14 cellular contexts compared by ENCODE assay signal in genomic region chr3:72597756-72598195, GRCh38.
DNase-seq lines count a peak whose midpoint lies in the region; ATAC-seq and TF ChIP-seq lines count a peak whose summit lies in the region.
"Had no signal": no experiment of that assay in that cellular context is flagged by ENCODE, and none has a peak within 500 bp of the region (broad histone marks: within the 10 kb centered on the region; RNA-seq: fewer than 3 reads in every experiment).

No MANE protein-coding gene starts in this region.

- H2BK120ac ChIP-seq in mesenchymal stem cell (ENCODE audit: low read depth, low read length), result no peak overlapping the region

- H2BK15ac ChIP-seq in mesenchymal stem cell (ENCODE audit: low read depth, poor library complexity, severe bottlenecking), result no peak overlapping the region

- intact Hi-C loops in Caco-2 (cut with micrococcal nuclease; ENCODE audit: unreplicated experiment), result no loop called here

- H3K36me3 Mint-ChIP-seq in Caco-2 (ENCODE audit: insufficient read depth, unreplicated experiment), result no peaks in the 10 kb centered on the region
- H3K36me3 Mint-ChIP-seq: activated naive CD4-positive, alpha-beta T cell treated with anti-CD3 and anti-CD28 coated beads, Interleukin-2, amount 50 U/mL, for 24 hours had no signal

- H3K9me3 ChIP-seq in WERI-Rb-1 (ENCODE audit: severe bottlenecking), result no peaks in the 10 kb centered on the region
- H3K9me3 ChIP-seq in mesenchymal stem cell (ENCODE audit: control insufficient read depth, low read length), result peaks cover 4% of the 10 kb centered on the region
- no peaks in the 10 kb centered on the region for H3K9me3 ChIP-seq in gastroesophageal sphincter
- H3K9me3 ChIP-seq in Caco-2, result no peaks in the 10 kb centered on the region
- H3K9me3 ChIP-seq: MG63 had no signal

- no peak overlapping the region for H3K18ac ChIP-seq in mesenchymal stem cell (ENCODE audit: low read depth in 1 of 2, low read length in 2 of 2)

- no peak overlapping the region for H2BK5ac ChIP-seq in mesenchymal stem cell (ENCODE audit: low read depth, low read length, poor library complexity, severe bottlenecking)

- H3K14ac ChIP-seq in mesenchymal stem cell (ENCODE audit: low read length in 2 of 2), result no peak overlapping the region

- H3K4ac ChIP-seq in mesenchymal stem cell (ENCODE audit: low read depth in 1 of 2, low read length in 2 of 2), result no peak overlapping the region

- no peak overlapping the region for H3K4me3 Mint-ChIP-seq in Caco-2 (ENCODE audit: unreplicated experiment)
- H3K4me3 Mint-ChIP-seq: activated CD4-positive, alpha-beta T cell treated with anti-CD3 and anti-CD28 coated beads, Interleukin-2, amount 10 ng/mL, durations not matched to agents 7 days and 5 days; activated naive CD4-positive, alpha-beta T cell treated with anti-CD3 and anti-CD28 coated beads, Interleukin-2, amount 50 U/mL, for 24 hours; stimulated activated naive B cell treated with anti-CD40 and anti-IgM and Interleukin-4, amounts not matched to agents 10 μg/mL and 1 μg/mL and 100 μg/mL, for 72 hours had no signal

- H4K91ac ChIP-seq in mesenchymal stem cell (ENCODE audit: low read length), result no peak overlapping the region

- peak overlapping the region; percentile 83 for H3K27ac ChIP-seq in WERI-Rb-1
- no peak overlapping the region for H3K27ac ChIP-seq in mesenchymal stem cell (ENCODE audit: low read length, poor library complexity, severe bottlenecking)
- H3K27ac ChIP-seq in gastroesophageal sphincter, result no peak overlapping the region

- H2AK5ac ChIP-seq in mesenchymal stem cell (ENCODE audit: low read length, severe bottlenecking), result no peak overlapping the region

- TF ChIP-seq POLR2A in gastroesophageal sphincter (IDR thresholded peaks at IDR 0.05), result no peak

- H3K4me1 ChIP-seq in mesenchymal stem cell (ENCODE audit: control insufficient read depth, insufficient read depth, low read depth, low read length) (peaks cover 4% of the 10 kb centered on the region), gastroesophageal sphincter (no peaks in the 10 kb centered on the region), Caco-2 (peaks cover 6% of the 10 kb centered on the region; the same call in 1 of the 2 replicates)

- H3K27ac Mint-ChIP-seq in Caco-2 (ENCODE audit: unreplicated experiment), result no peak overlapping the region
- H3K27ac Mint-ChIP-seq: activated CD4-positive, alpha-beta T cell treated with anti-CD3 and anti-CD28 coated beads, Interleukin-2, amount 10 ng/mL, durations not matched to agents 7 days and 5 days; activated naive CD4-positive, alpha-beta T cell treated with anti-CD3 and anti-CD28 coated beads, Interleukin-2, amount 50 U/mL, for 24 hours; stimulated activated naive B cell treated with anti-CD40 and anti-IgM and Interleukin-4, amounts not matched to agents 10 μg/mL and 1 μg/mL and 100 μg/mL, for 72 hours had no signal

- 24% methylated on average over 1 of the region's 5 CpGs for WGBS in mesenchymal stem cell
- WGBS in gastroesophageal sphincter (ENCODE audit: low coverage in 1 of 2), 2 donors, result 60 to 63% methylated on average over 2 of the region's 5 CpGs

- H2BK12ac ChIP-seq in mesenchymal stem cell (ENCODE audit: low read length in 2 of 2), result no peak overlapping the region

- H3K27me3 ChIP-seq in WERI-Rb-1 (ENCODE audit: insufficient read depth, low read depth, severe bottlenecking) (no peaks in the 10 kb centered on the region), mesenchymal stem cell (ENCODE audit: control insufficient read depth in 1 of 2, insufficient read depth in 1 of 2, low read length in 2 of 2) (peaks cover 41 to 94% of the 10 kb centered on the region in 2 experiments), gastroesophageal sphincter (no peaks in the 10 kb centered on the region), Caco-2 (replicated peaks; ENCODE audit: control insufficient read depth, insufficient read depth, low read length) (no peaks in the 10 kb centered on the region)
- H3K27me3 ChIP-seq: MG63 had no signal

- H3K4me3 ChIP-seq in WERI-Rb-1 (ENCODE audit: low read depth, low read length) (no peak overlapping the region), mesenchymal stem cell (ENCODE audit: insufficient read depth in 1 of 2, low read depth in 1 of 2, low read length in 2 of 2) (no peak overlapping the region), gastroesophageal sphincter (no peak overlapping the region), Caco-2 (ENCODE audit: low read depth, low read length) (no peak overlapping the region)
- H3K4me3 ChIP-seq: MG63 had no signal

- no peaks in the 10 kb centered on the region for H3K9me3 Mint-ChIP-seq in Caco-2 (ENCODE audit: unreplicated experiment)
- H3K9me3 Mint-ChIP-seq: activated CD4-positive, alpha-beta T cell treated with anti-CD3 and anti-CD28 coated beads, Interleukin-2, amount 10 ng/mL, durations not matched to agents 7 days and 5 days; activated naive CD4-positive, alpha-beta T cell treated with anti-CD3 and anti-CD28 coated beads, Interleukin-2, amount 50 U/mL, for 24 hours; stimulated activated naive B cell treated with anti-CD40 and anti-IgM and Interleukin-4, amounts not matched to agents 10 μg/mL and 1 μg/mL and 100 μg/mL, for 72 hours had no signal

- no peak for TF ChIP-seq EP300 in gastroesophageal sphincter (IDR thresholded peaks at IDR 0.05)

- H3K36me3 ChIP-seq in WERI-Rb-1, result no peaks in the 10 kb centered on the region
- no peaks in the 10 kb centered on the region for H3K36me3 ChIP-seq in mesenchymal stem cell (ENCODE audit: control insufficient read depth in 1 of 2, insufficient read depth in 2 of 2, low read depth in 1 of 2, low read length in 2 of 2)
- H3K36me3 ChIP-seq in gastroesophageal sphincter, result no peaks in the 10 kb centered on the region
- H3K36me3 ChIP-seq in Caco-2 (ENCODE audit: control insufficient read depth, insufficient read depth, low read length), result no peaks in the 10 kb centered on the region
- H3K36me3 ChIP-seq: MG63 had no signal

- H2AFZ ChIP-seq in mesenchymal stem cell (ENCODE audit: low read depth, low read length), result no peak overlapping the region

- ATAC-seq in GM21381 (IDR thresholded peaks at IDR 0.05; ENCODE audit: unreplicated experiment) (no peak), HG03045 (IDR thresholded peaks at IDR 0.05; ENCODE audit: unreplicated experiment) (no peak), gastroesophageal sphincter (no peak)
- ATAC-seq: stimulated activated naive B cell treated with anti-CD40 and anti-IgM and Interleukin-4, amounts not matched to agents 10 μg/mL and 1 μg/mL and 100 μg/mL, for 72 hours had no signal

- H3K79me1 ChIP-seq in mesenchymal stem cell (replicated peaks; ENCODE audit: low read length, poor library complexity, severe bottlenecking), result no peaks in the 10 kb centered on the region

- no peak overlapping the region for H3K4me2 ChIP-seq in mesenchymal stem cell (ENCODE audit: low read length, poor library complexity, severe bottlenecking)

- TF ChIP-seq CTCF in WERI-Rb-1 (IDR thresholded peaks at IDR 0.05; ENCODE audit: low read depth, low read length), result no peak
- TF ChIP-seq CTCF in gastroesophageal sphincter (IDR thresholded peaks at IDR 0.05), result no peak
- no peak for TF ChIP-seq CTCF in Caco-2 (IDR thresholded peaks at IDR 0.05; ENCODE audit: insufficient read depth in 1 of 2, low read depth in 1 of 2, low read length in 1 of 2, severe bottlenecking in 1 of 2, unreplicated experiment in 1 of 2)

- no peaks in the 10 kb centered on the region for H3K27me3 Mint-ChIP-seq in Caco-2 (ENCODE audit: insufficient read depth, unreplicated experiment)
- H3K27me3 Mint-ChIP-seq: activated naive CD4-positive, alpha-beta T cell treated with anti-CD3 and anti-CD28 coated beads, Interleukin-2, amount 50 U/mL, for 24 hours had no signal

- H3K9ac ChIP-seq in mesenchymal stem cell (ENCODE audit: low read length), result no peak overlapping the region

- CTCF ChIA-PET in Caco-2 (lab: Charles Lee), result no interaction called here

- H3K23ac ChIP-seq in mesenchymal stem cell (ENCODE audit: low read length in 2 of 2), result no peak overlapping the region

- DNase-seq in ELR (ENCODE audit: low read depth) (peak; percentile 23), NCI-H2107 (lab: John Stamatoyannopoulos, UW) (peak; percentile 2), WERI-Rb-1 (peak; percentile 94), mesenchymal stem cell (peak; percentile 6), Caco-2 (no peak)
- DNase-seq: activated CD4-positive, alpha-beta T cell treated with anti-CD3 and anti-CD28 coated beads, Interleukin-2, amount 10 ng/mL, durations not matched to agents 7 days and 5 days; effector memory CD4-positive, alpha-beta T cell; MG63; stimulated activated CD4-positive, alpha-beta T cell treated with anti-CD3 and anti-CD28 coated beads, Interleukin-15, amount 100 ng/mL, for 24 hours; stimulated activated naive B cell treated with anti-CD40 and anti-IgM and Interleukin-4, amounts not matched to agents 10 μg/mL and 1 μg/mL and 100 μg/mL, for 72 hours had no signal

- no peaks in the 10 kb centered on the region for H3K4me1 Mint-ChIP-seq in Caco-2 (ENCODE audit: low read depth, unreplicated experiment)
- H3K4me1 Mint-ChIP-seq: activated CD4-positive, alpha-beta T cell treated with anti-CD3 and anti-CD28 coated beads, Interleukin-2, amount 10 ng/mL, durations not matched to agents 7 days and 5 days; activated naive CD4-positive, alpha-beta T cell treated with anti-CD3 and anti-CD28 coated beads, Interleukin-2, amount 50 U/mL, for 24 hours had no signal

- POLR2A ChIA-PET in Caco-2 (lab: Charles Lee), result no interaction called here

- no TSS peak for BruUV-seq in Caco-2 (replicated peaks; lab: Mats Ljungman, UMichigan)

- no peak overlapping the region for H4K8ac ChIP-seq in mesenchymal stem cell (ENCODE audit: low read length)

Comparison
In these comparisons a context has a peak if more than half of its experiments do, and no peak if none do; other contexts are left out.
1. DNase-seq: peak in ELR (single experiment), NCI-H2107 (single experiment), WERI-Rb-1 (single experiment) and mesenchymal stem cell (single experiment); none in Caco-2 (0 of 2).